In genomic region chr1:171150156-171150555, GRCh38 we compare ENCODE assay signal across 30 cellular contexts. TPM values are rescaled to one million over a fixed set of nuclear protein-coding genes. Genes with fewer than 3 reads are reported as not detected.
"Had no signal": no experiment of that assay in that cellular context is flagged by ENCODE, and none has a peak within 500 bp of the region (broad histone marks: within the 10 kb centered on the region; RNA-seq: fewer than 3 reads in every experiment).

No MANE protein-coding gene starts in this region.

- H3K4me2 ChIP-seq: smooth muscle cell had no signal

- H3K27me3 Mint-ChIP-seq: type B pancreatic cell had no signal

- DNase-seq: dorsolateral prefrontal cortex; effector CD4-positive, alpha-beta T cell; esophagus squamous epithelium; gastrocnemius medialis; head of caudate nucleus; kidney; left cardiac atrium; left lung; mesenchymal stem cell; midbrain; naive thymus-derived CD4-positive, alpha-beta T cell; nephron progenitor cell; nucleus accumbens; stimulated activated CD4-positive, alpha-beta T cell treated with anti-CD3 and anti-CD28 coated beads, Interleukin-12 subunit alpha, Interleukin-12 subunit beta, amount 100 ng/mL, for 4 hours; stimulated activated CD4-positive, alpha-beta T cell treated with anti-CD3 and anti-CD28 coated beads, Interleukin-1b, Interleukin-23, amount 100 ng/mL, for 48 hours; stimulated activated CD4-positive, alpha-beta T cell treated with anti-CD3 and anti-CD28 coated beads, Interleukin-4, amount 100 ng/mL, for 1 hour; stimulated activated CD8-positive, alpha-beta memory T cell treated with anti-CD3 and anti-CD28 coated beads, Interleukin-4, amount 100 ng/mL, for 48 hours; stimulated activated naive CD4-positive, alpha-beta T cell treated with Interleukin-2 at 50 U/mL for 16 hours; stomach; thyroid gland had no signal

- H3K9me3 Mint-ChIP-seq: nephron progenitor cell, type B pancreatic cell had no signal

- H3K4me3 Mint-ChIP-seq: naive thymus-derived CD4-positive, alpha-beta T cell; nephron progenitor cell; type B pancreatic cell had no signal

- H3K4me1 Mint-ChIP-seq: naive thymus-derived CD4-positive, alpha-beta T cell; nephron progenitor cell had no signal

- ATAC-seq: gastrocnemius medialis; left cardiac atrium; left lung; naive thymus-derived CD4-positive, alpha-beta T cell; sciatic nerve had no signal

- H3K4me1 ChIP-seq: gastrocnemius medialis, left lung, prostate gland, right atrium auricular region, stomach, thyroid gland had no signal

- H3K27ac Mint-ChIP-seq: naive thymus-derived CD4-positive, alpha-beta T cell; nephron progenitor cell; type B pancreatic cell had no signal

- H3K36me3 Mint-ChIP-seq: naive thymus-derived CD4-positive, alpha-beta T cell; type B pancreatic cell had no signal

- FAIRE-seq: colon, kidney had no signal

- H3K27me3 ChIP-seq: dorsolateral prefrontal cortex, esophagus squamous epithelium, gastrocnemius medialis, left lung, right atrium auricular region, stomach, thyroid gland had no signal

- H3K27ac ChIP-seq: dorsolateral prefrontal cortex, gastrocnemius medialis, left lung, prostate gland, right atrium auricular region, stomach, thyroid gland had no signal

- H3K9me3 ChIP-seq: esophagus squamous epithelium, gastrocnemius medialis, left lung, prostate gland, right atrium auricular region, stomach, thyroid gland had no signal

- H3K4me3 ChIP-seq: dorsolateral prefrontal cortex, esophagus squamous epithelium, gastrocnemius medialis, left lung, prostate gland, right atrium auricular region, smooth muscle cell, stomach, thyroid gland had no signal

- H3K36me3 ChIP-seq: esophagus squamous epithelium, gastrocnemius medialis, left lung, prostate gland, right atrium auricular region, stomach, thyroid gland had no signal

RNA-seq across cellular contexts. Expression of gene FMO2, which starts 34.9 kb away (rescaled TPM):
- total RNA-seq: epithelial cell of proximal tubule; glomerular endothelial cell; naive thymus-derived CD4-positive, alpha-beta T cell; smooth muscle cell had no signal
- polyA plus RNA-seq: naive thymus-derived CD4-positive, alpha-beta T cell; smooth muscle cell had no signal

RNA-seq across cellular contexts. Expression of gene FMO3, which starts 59.5 kb away (rescaled TPM):
- total RNA-seq: cerebellum; epithelial cell of proximal tubule; glomerular endothelial cell; lung microvascular endothelial cell; naive thymus-derived CD4-positive, alpha-beta T cell; smooth muscle cell had no signal
- polyA plus RNA-seq: naive thymus-derived CD4-positive, alpha-beta T cell; smooth muscle cell had no signal
